Comparison of ENCODE assay signal across 8 cellular contexts in the genomic region with DNA sequence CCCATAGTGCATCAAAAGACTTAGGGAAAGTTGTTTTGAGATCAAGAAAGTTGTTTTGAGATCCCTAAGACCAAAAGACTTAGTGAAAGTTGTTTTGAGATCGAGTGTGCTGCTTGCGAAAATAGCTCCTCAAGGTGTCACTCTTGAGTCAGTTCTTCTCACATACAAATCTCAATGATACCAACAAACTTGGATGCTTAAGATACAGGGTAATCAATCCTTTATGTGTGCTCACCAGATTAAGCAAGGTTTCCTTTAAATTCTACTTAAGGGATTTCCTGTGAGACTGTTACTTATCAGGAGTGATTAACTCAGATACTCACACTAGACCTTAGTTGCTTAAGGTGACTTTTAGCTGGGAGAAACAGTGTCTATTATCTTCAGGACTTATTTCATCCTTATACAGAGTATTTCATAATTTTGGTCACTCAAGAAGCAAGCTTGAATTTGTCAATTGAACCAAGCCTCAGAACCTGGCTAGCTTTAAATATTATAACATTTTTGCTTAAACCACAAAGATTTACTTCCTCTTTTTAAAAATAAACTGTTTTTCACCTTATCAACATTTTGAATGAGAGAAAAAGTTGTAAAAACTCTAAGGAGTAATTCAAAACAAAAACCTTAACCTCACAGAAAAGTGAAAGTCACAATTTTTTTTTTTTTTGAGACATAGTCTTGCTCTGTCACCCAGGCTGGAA. TPM values are rescaled to one million over a fixed set of nuclear protein-coding genes. Genes with fewer than 3 reads are reported as not detected.
DNase-seq lines count a peak whose midpoint lies in the region; ATAC-seq and FAIRE-seq lines count a peak whose summit lies in the region.

No MANE protein-coding gene starts in this region.

- H3K27ac Mint-ChIP-seq in activated naive CD4-positive, alpha-beta T cell treated with anti-CD3 and anti-CD28 coated beads, Interleukin-2, amount 50 U/mL, for 72 hours: peak overlapping the region in 1 of 2 donors; percentile 66

- H3K36me3 Mint-ChIP-seq in activated naive CD4-positive, alpha-beta T cell treated with anti-CD3 and anti-CD28 coated beads, Interleukin-2, amount 50 U/mL, for 72 hours: no peaks in the 10 kb centered on the region

- H3K79me2 ChIP-seq in ACC112 (ENCODE audit: control insufficient read depth, insufficient read depth, low read length, unreplicated experiment): no peaks in the 10 kb centered on the region

- H3K4me1 ChIP-seq in ACC112 (ENCODE audit: control insufficient read depth, insufficient read depth, low read length, unreplicated experiment): peaks cover 3% of the 10 kb centered on the region
- no peaks in the 10 kb centered on the region for H3K4me1 ChIP-seq in right cardiac atrium (ENCODE audit: control insufficient read depth, insufficient read depth, low read length)

- H3K27me3 ChIP-seq in ACC112 (ENCODE audit: insufficient read depth, low read length): peaks cover 1% of the 10 kb centered on the region; the same call in 1 of the 2 replicates
- no peaks in the 10 kb centered on the region for H3K27me3 ChIP-seq in right cardiac atrium (ENCODE audit: control insufficient read depth, insufficient read depth)

- H3K27ac ChIP-seq in ACC112 (ENCODE audit: low read depth, low read length) (no peak overlapping the region), right cardiac atrium (ENCODE audit: low read length) (no peak overlapping the region)

- intact Hi-C loops in right cardiac atrium (cut with DNase I): loop anchor here in 2 of 4 donors (5.0 to 10.0 kb wide), 3 partner anchors 162 to 189 kb away; a partner anchor contains a TSS

- DNase-seq in NCI-H526 treated with DMSO at 0.1 percent for 48 hours (lab: John Stamatoyannopoulos, UW) (peak; percentile 58), right cardiac atrium (no peak), skeletal muscle cell (ENCODE audit: low read depth) (peak; percentile 28)
- DNase-seq in activated naive CD4-positive, alpha-beta T cell treated with anti-CD3 and anti-CD28 coated beads, Interleukin-2, amount 50 U/mL, for 72 hours (ENCODE audit: low spot score in 2 of 2): peak in 1 of 2 donors; percentile 22

- FAIRE-seq in G401.6 (lab: Jason Lieb, UNC): peak; percentile 91

- ATAC-seq in HG03139 (IDR thresholded peaks at IDR 0.05; ENCODE audit: unreplicated experiment) (peak; percentile 56), right cardiac atrium (peak; percentile 39 to 43), HG02571 (IDR thresholded peaks at IDR 0.05; ENCODE audit: unreplicated experiment) (no peak)
- ATAC-seq in activated naive CD4-positive, alpha-beta T cell treated with anti-CD3 and anti-CD28 coated beads, Interleukin-2, amount 50 U/mL, for 72 hours: peak; percentile 70 to 78

- no peaks in the 10 kb centered on the region for H3K36me3 ChIP-seq in ACC112 (ENCODE audit: insufficient read depth, low read length)

- no peaks in the 10 kb centered on the region for H3K9me3 ChIP-seq in right cardiac atrium (ENCODE audit: control insufficient read depth, low read length)

- no peaks in the 10 kb centered on the region for H3K9me3 Mint-ChIP-seq in activated naive CD4-positive, alpha-beta T cell treated with anti-CD3 and anti-CD28 coated beads, Interleukin-2, amount 50 U/mL, for 72 hours

- H2AFZ ChIP-seq in ACC112 (ENCODE audit: low read length, unreplicated experiment): peak overlapping the region; percentile 19

- under 1% methylated on average over 2 of the region's 2 CpGs for WGBS in right cardiac atrium

- H3K4me3 ChIP-seq in ACC112 (ENCODE audit: low read depth, low read length) (peak overlapping the region; percentile 14), right cardiac atrium (ENCODE audit: low read length) (no peak overlapping the region), skeletal muscle cell (ENCODE audit: low read depth, low read length) (no peak overlapping the region)

RNA-seq across cellular contexts. Expression of a gene that starts 8.0 kb away (rescaled TPM):
- total RNA-seq in activated naive CD4-positive, alpha-beta T cell treated with anti-CD3 and anti-CD28 coated beads, Interleukin-2, amount 50 U/mL, for 72 hours: 10 to 100 TPM; 23.6 to 26.1 TPM
- total RNA-seq in right cardiac atrium: 10 to 100 TPM; 13.4 to 14.9 (median 14.2) TPM
- 4.9 TPM for polyA plus RNA-seq in right cardiac atrium

RNA-seq across cellular contexts. Expression of a gene that starts 56.2 kb away (rescaled TPM):
- 10 to 100 TPM; 81.8 to 84.1 TPM for total RNA-seq in activated naive CD4-positive, alpha-beta T cell treated with anti-CD3 and anti-CD28 coated beads, Interleukin-2, amount 50 U/mL, for 72 hours
- 10 to 100 TPM; 37.6 to 59.0 (median 42.6) TPM for total RNA-seq in right cardiac atrium
- 39.5 TPM for polyA plus RNA-seq in right cardiac atrium

Comparison
In these comparisons a context has a peak if more than half of its experiments do, and no peak if none do; other contexts are left out.
1. DNase-seq: peak in NCI-H526 treated with DMSO at 0.1 percent for 48 hours (single experiment) and skeletal muscle cell (single experiment); none in right cardiac atrium (0 of 3).